In the genomic region with DNA sequence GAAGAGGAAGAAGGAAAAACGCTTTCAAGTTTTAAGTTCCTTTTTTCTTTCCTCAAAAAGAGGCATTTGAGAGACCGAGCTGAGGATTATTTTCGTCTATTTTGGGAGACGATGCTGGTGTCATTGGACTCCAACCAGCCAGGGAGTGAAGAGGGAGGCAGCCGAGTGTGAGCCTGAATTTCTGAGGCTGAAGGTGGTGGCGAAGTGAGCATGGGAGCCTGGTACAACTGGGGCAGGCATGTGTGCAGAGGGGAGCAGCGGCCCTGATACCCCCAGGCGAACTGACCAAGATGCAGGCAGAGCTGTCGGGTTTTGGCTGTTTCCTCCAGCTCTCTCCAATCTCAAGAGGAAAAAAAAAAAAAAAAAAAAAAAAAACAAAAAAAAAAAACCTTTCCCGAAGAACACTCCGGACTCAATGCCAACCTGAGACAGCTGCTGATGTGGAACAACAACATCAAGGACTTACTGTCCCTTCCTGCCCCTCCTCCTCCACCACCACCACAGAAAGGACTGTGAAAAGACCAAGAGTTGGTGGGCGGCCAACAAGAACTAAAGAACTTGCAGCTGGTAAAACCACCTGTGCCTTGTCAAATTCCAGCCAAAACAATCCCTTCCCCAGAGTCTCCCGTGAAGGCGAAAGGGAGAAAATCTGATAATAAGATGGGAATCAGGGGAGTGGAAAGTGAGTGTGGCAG, we compare ENCODE assay signal across 1 cellular context.
TF ChIP-seq lines count a peak whose summit lies in the region.

No MANE protein-coding gene starts in this region.

TF ChIP-seq in H1, 55 proteins besides CTCF, POLR2A, EP300 and RAD21:
- no peak for TF ChIP-seq TEAD4 (IDR thresholded peaks at IDR 0.05; ENCODE audit: low read depth, low read length)
- TF ChIP-seq TBP (IDR thresholded peaks at IDR 0.05; ENCODE audit: low read depth, low read length) = no peak
